In genomic region chr2:232338759-232339106, GRCh38 we compare ENCODE assay signal across 1 cellular context.
TF ChIP-seq lines count a peak whose summit lies in the region.

No MANE protein-coding gene starts in this region.

TF ChIP-seq in H1, 55 proteins besides CTCF, POLR2A, EP300 and RAD21 (continued from another document):
- TF ChIP-seq BACH1 (IDR thresholded peaks at IDR 0.05; ENCODE audit: low read length) (no peak), TAF1 (IDR thresholded peaks at IDR 0.05; ENCODE audit: low read depth, low read length) (no peak), ASH2L (IDR thresholded peaks at IDR 0.05; ENCODE audit: low read length) (no peak), FOSL1 (IDR thresholded peaks at IDR 0.05; ENCODE audit: insufficient read depth, low read depth, low read length) (no peak), CBX5 (IDR thresholded peaks at IDR 0.05; ENCODE audit: low read depth, low read length) (no peak), EZH2 (IDR thresholded peaks at IDR 0.05; ENCODE audit: low read depth, low read length, severe bottlenecking) (no peak), POLR2AphosphoS5 (IDR thresholded peaks at IDR 0.05; ENCODE audit: low read depth, low read length) (no peak), RNF2 (IDR thresholded peaks at IDR 0.05; ENCODE audit: borderline replicate concordance, low read depth, low read length, missing control alignments, poor library complexity, severe bottlenecking) (no peak), HDAC6 (IDR thresholded peaks at IDR 0.05; ENCODE audit: low read depth, low read length) (no peak), GTF2F1 (IDR thresholded peaks at IDR 0.05; ENCODE audit: borderline replicate concordance, low read depth, low read length) (no peak), SP2 (IDR thresholded peaks at IDR 0.05; ENCODE audit: low read length) (no peak), SP1 (IDR thresholded peaks at IDR 0.05; ENCODE audit: low read depth, low read length) (no peak), RBBP5 (IDR thresholded peaks at IDR 0.05; ENCODE audit: borderline replicate concordance, low read depth, low read length) (no peak), ATF3 (IDR thresholded peaks at IDR 0.05; ENCODE audit: insufficient read depth, low read depth, low read length) (no peak)
